ENCODE assay signal across 1 cellular context in genomic region chr3:28109829-28110228, GRCh38.
TF ChIP-seq lines count a peak whose summit lies in the region.

No MANE protein-coding gene starts in this region.

TF ChIP-seq in HepG2, 621 proteins besides CTCF, POLR2A, EP300 and RAD21 (continued from another document and continues in another):
- TF ChIP-seq ELF3 (CRISPR knock-in tag; IDR thresholded peaks at IDR 0.05) (peak; percentile 42; the same call in 1 of the 2 replicates), GPN1 (CRISPR knock-in tag; IDR thresholded peaks at IDR 0.05; ENCODE audit: borderline replicate concordance) (no peak), MED1 (CRISPR knock-in tag; IDR thresholded peaks at IDR 0.05) (0 out of 2 replicates have a peak, but pooled peaks have one; percentile 53), CBFB (CRISPR knock-in tag; IDR thresholded peaks at IDR 0.05) (no peak), DDIT3 (CRISPR knock-in tag; IDR thresholded peaks at IDR 0.05) (no peak), SCMH1 (CRISPR knock-in tag; IDR thresholded peaks at IDR 0.05; ENCODE audit: borderline replicate concordance) (no peak), SP2 (CRISPR knock-in tag; IDR thresholded peaks at IDR 0.05) (no peak), SOX6 (IDR thresholded peaks at IDR 0.05) (no peak), SOX6 (CRISPR knock-in tag; IDR thresholded peaks at IDR 0.05) (peak; percentile 24; the same call in 1 of the 2 replicates), XBP1 (CRISPR knock-in tag; IDR thresholded peaks at IDR 0.05) (no peak), TEAD3 (CRISPR knock-in tag; optimal IDR thresholded peaks at IDR 0.05; ENCODE audit: borderline replicate concordance) (peak; percentile 72), TBX3 (IDR thresholded peaks at IDR 0.05; ENCODE audit: borderline replicate concordance) (peak; percentile 45; the same call in 1 of the 2 replicates), PAXIP1 (CRISPR knock-in tag; conservative IDR thresholded peaks at IDR 0.05) (peak; percentile 35; the same call in 1 of the 2 replicates), KLF13 (CRISPR knock-in tag; IDR thresholded peaks at IDR 0.05) (no peak), RXRB (CRISPR knock-in tag; IDR thresholded peaks at IDR 0.05; ENCODE audit: borderline replicate concordance) (peak; percentile 41; the same call in 1 of the 2 replicates), CCAR2 (optimal IDR thresholded peaks at IDR 0.05; ENCODE audit: low read depth, low read length) (no peak), ZNF678 (CRISPR knock-in tag; IDR thresholded peaks at IDR 0.05) (no peak), SRSF9 (IDR thresholded peaks at IDR 0.05; ENCODE audit: borderline replicate concordance, insufficient read depth, low read depth, low read length, poor library complexity, severe bottlenecking) (no peak), CREM (IDR thresholded peaks at IDR 0.05) (no peak; the same call in 1 of the 2 replicates), CREM (CRISPR knock-in tag; IDR thresholded peaks at IDR 0.05) (no peak), NFKBIZ (CRISPR knock-in tag; IDR thresholded peaks at IDR 0.05) (no peak), KAT2B (IDR thresholded peaks at IDR 0.05; ENCODE audit: borderline replicate concordance, low read depth, low read length) (no peak), ZGPAT (CRISPR knock-in tag; IDR thresholded peaks at IDR 0.05) (0 out of 2 replicates have a peak, but pooled peaks have one; percentile 42), ZSCAN12 (CRISPR knock-in tag; IDR thresholded peaks at IDR 0.05) (no peak), ZNF713 (CRISPR knock-in tag; IDR thresholded peaks at IDR 0.05) (no peak), ZSCAN22 (CRISPR knock-in tag; IDR thresholded peaks at IDR 0.05) (no peak), SOX5 (CRISPR knock-in tag; IDR thresholded peaks at IDR 0.05; ENCODE audit: borderline replicate concordance) (peak; percentile 31; the same call in 1 of the 2 replicates), FOSL1 (CRISPR knock-in tag; IDR thresholded peaks at IDR 0.05; ENCODE audit: borderline replicate concordance) (0 out of 2 replicates have a peak, but pooled peaks have one; percentile 13), SAP130 (CRISPR knock-in tag; IDR thresholded peaks at IDR 0.05; ENCODE audit: low read depth) (peak; percentile 31; the same call in 1 of the 2 replicates), RARA (CRISPR knock-in tag; IDR thresholded peaks at IDR 0.05) (peak; percentile 80), NFE2L1 (CRISPR knock-in tag; IDR thresholded peaks at IDR 0.05; ENCODE audit: borderline replicate concordance) (no peak), ATF7-NPFF (CRISPR knock-in tag; IDR thresholded peaks at IDR 0.05; ENCODE audit: low read depth) (no peak), REPIN1 (CRISPR knock-in tag; IDR thresholded peaks at IDR 0.05; ENCODE audit: borderline replicate concordance, low read depth) (no peak), ZNF382 (CRISPR knock-in tag; IDR thresholded peaks at IDR 0.05; ENCODE audit: borderline replicate concordance) (no peak), ATF2 (CRISPR knock-in tag; IDR thresholded peaks at IDR 0.05) (no peak), TAF1 (CRISPR knock-in tag; IDR thresholded peaks at IDR 0.05) (no peak)
- TF ChIP-seq, protein P1, sequence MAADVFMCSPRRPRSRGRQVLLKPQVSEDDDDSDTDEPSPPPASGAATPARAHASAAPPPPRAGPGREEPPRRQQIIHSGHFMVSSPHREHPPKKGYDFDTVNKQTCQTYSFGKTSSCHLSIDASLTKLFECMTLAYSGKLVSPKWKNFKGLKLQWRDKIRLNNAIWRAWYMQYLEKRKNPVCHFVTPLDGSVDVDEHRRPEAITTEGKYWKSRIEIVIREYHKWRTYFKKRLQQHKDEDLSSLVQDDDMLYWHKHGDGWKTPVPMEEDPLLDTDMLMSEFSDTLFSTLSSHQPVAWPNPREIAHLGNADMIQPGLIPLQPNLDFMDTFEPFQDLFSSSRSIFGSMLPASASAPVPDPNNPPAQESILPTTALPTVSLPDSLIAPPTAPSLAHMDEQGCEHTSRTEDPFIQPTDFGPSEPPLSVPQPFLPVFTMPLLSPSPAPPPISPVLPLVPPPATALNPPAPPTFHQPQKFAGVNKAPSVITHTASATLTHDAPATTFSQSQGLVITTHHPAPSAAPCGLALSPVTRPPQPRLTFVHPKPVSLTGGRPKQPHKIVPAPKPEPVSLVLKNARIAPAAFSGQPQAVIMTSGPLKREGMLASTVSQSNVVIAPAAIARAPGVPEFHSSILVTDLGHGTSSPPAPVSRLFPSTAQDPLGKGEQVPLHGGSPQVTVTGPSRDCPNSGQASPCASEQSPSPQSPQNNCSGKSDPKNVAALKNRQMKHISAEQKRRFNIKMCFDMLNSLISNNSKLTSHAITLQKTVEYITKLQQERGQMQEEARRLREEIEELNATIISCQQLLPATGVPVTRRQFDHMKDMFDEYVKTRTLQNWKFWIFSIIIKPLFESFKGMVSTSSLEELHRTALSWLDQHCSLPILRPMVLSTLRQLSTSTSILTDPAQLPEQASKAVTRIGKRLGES (CRISPR knock-in tag; IDR thresholded peaks at IDR 0.05; ENCODE audit: borderline replicate concordance): no peak
- TF ChIP-seq, protein P2, sequence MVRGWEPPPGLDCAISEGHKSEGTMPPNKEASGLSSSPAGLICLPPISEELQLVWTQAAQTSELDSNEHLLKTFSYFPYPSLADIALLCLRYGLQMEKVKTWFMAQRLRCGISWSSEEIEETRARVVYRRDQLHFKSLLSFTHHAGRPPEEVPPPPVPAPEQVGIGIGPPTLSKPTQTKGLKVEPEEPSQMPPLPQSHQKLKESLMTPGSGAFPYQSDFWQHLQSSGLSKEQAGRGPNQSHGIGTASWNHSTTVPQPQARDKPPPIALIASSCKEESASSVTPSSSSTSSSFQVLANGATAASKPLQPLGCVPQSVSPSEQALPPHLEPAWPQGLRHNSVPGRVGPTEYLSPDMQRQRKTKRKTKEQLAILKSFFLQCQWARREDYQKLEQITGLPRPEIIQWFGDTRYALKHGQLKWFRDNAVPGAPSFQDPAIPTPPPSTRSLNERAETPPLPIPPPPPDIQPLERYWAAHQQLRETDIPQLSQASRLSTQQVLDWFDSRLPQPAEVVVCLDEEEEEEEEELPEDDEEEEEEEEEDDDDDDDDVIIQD (CRISPR knock-in tag; IDR thresholded peaks at IDR 0.05; ENCODE audit: low read depth): peak; percentile 94; the same call in 1 of the 2 replicates
- TF ChIP-seq, protein P3, sequence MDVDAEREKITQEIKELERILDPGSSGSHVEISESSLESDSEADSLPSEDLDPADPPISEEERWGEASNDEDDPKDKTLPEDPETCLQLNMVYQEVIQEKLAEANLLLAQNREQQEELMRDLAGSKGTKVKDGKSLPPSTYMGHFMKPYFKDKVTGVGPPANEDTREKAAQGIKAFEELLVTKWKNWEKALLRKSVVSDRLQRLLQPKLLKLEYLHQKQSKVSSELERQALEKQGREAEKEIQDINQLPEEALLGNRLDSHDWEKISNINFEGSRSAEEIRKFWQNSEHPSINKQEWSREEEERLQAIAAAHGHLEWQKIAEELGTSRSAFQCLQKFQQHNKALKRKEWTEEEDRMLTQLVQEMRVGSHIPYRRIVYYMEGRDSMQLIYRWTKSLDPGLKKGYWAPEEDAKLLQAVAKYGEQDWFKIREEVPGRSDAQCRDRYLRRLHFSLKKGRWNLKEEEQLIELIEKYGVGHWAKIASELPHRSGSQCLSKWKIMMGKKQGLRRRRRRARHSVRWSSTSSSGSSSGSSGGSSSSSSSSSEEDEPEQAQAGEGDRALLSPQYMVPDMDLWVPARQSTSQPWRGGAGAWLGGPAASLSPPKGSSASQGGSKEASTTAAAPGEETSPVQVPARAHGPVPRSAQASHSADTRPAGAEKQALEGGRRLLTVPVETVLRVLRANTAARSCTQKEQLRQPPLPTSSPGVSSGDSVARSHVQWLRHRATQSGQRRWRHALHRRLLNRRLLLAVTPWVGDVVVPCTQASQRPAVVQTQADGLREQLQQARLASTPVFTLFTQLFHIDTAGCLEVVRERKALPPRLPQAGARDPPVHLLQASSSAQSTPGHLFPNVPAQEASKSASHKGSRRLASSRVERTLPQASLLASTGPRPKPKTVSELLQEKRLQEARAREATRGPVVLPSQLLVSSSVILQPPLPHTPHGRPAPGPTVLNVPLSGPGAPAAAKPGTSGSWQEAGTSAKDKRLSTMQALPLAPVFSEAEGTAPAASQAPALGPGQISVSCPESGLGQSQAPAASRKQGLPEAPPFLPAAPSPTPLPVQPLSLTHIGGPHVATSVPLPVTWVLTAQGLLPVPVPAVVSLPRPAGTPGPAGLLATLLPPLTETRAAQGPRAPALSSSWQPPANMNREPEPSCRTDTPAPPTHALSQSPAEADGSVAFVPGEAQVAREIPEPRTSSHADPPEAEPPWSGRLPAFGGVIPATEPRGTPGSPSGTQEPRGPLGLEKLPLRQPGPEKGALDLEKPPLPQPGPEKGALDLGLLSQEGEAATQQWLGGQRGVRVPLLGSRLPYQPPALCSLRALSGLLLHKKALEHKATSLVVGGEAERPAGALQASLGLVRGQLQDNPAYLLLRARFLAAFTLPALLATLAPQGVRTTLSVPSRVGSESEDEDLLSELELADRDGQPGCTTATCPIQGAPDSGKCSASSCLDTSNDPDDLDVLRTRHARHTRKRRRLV (CRISPR knock-in tag; IDR thresholded peaks at IDR 0.05): no peak
- TF ChIP-seq, protein P4, sequence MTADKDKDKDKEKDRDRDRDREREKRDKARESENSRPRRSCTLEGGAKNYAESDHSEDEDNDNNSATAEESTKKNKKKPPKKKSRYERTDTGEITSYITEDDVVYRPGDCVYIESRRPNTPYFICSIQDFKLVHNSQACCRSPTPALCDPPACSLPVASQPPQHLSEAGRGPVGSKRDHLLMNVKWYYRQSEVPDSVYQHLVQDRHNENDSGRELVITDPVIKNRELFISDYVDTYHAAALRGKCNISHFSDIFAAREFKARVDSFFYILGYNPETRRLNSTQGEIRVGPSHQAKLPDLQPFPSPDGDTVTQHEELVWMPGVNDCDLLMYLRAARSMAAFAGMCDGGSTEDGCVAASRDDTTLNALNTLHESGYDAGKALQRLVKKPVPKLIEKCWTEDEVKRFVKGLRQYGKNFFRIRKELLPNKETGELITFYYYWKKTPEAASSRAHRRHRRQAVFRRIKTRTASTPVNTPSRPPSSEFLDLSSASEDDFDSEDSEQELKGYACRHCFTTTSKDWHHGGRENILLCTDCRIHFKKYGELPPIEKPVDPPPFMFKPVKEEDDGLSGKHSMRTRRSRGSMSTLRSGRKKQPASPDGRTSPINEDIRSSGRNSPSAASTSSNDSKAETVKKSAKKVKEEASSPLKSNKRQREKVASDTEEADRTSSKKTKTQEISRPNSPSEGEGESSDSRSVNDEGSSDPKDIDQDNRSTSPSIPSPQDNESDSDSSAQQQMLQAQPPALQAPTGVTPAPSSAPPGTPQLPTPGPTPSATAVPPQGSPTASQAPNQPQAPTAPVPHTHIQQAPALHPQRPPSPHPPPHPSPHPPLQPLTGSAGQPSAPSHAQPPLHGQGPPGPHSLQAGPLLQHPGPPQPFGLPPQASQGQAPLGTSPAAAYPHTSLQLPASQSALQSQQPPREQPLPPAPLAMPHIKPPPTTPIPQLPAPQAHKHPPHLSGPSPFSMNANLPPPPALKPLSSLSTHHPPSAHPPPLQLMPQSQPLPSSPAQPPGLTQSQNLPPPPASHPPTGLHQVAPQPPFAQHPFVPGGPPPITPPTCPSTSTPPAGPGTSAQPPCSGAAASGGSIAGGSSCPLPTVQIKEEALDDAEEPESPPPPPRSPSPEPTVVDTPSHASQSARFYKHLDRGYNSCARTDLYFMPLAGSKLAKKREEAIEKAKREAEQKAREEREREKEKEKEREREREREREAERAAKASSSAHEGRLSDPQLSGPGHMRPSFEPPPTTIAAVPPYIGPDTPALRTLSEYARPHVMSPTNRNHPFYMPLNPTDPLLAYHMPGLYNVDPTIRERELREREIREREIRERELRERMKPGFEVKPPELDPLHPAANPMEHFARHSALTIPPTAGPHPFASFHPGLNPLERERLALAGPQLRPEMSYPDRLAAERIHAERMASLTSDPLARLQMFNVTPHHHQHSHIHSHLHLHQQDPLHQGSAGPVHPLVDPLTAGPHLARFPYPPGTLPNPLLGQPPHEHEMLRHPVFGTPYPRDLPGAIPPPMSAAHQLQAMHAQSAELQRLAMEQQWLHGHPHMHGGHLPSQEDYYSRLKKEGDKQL (CRISPR knock-in tag; IDR thresholded peaks at IDR 0.05; ENCODE audit: low read depth): no peak
